In the genomic region with DNA sequence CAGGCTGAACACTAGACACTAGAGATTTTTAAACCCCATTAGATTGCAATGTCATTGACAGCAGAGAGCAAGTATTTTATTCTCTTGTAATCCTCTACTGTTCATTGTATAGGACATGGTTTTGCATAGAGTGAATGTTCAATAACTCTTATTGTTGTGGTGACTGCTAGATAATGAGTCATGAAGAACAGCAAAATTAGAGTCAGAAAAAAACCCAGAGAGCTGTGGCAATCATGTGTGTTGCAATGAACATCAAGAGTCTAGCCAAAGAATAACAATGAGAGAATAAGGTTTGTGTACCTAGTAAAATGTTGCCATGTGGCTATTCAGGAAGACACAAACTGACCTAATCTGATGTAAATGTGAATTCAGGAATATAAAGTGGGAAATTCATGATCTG, we compare ENCODE assay signal across 13 cellular contexts.
DNase-seq lines count a peak whose midpoint lies in the region; ATAC-seq, FAIRE-seq and TF ChIP-seq lines count a peak whose summit lies in the region.
"Had no signal": no experiment of that assay in that cellular context is flagged by ENCODE, and none has a peak within 500 bp of the region (broad histone marks: within the 10 kb centered on the region; RNA-seq: fewer than 3 reads in every experiment).

No MANE protein-coding gene starts in this region.

- no peaks in the 10 kb centered on the region for H4K20me1 ChIP-seq in keratinocyte (ENCODE audit: control insufficient read depth, extremely low read depth, insufficient read depth, low read length)

- TF ChIP-seq CTCF in Calu3 (IDR thresholded peaks at IDR 0.05; ENCODE audit: unreplicated experiment) (no peak), astrocyte of the cerebellum (IDR thresholded peaks at IDR 0.05; ENCODE audit: low read depth, low read length, missing control alignments) (no peak), keratinocyte (optimal IDR thresholded peaks at IDR 0.05 in 1 of 3, IDR thresholded peaks at IDR 0.05 in 1 of 3, conservative IDR thresholded peaks at IDR 0.05 in 1 of 3; ENCODE audit: extremely low read depth in 1 of 3, insufficient read depth in 2 of 3, low read length in 3 of 3) (no peak), GM20000 (IDR thresholded peaks at IDR 0.05; ENCODE audit: extremely low read depth, missing control alignments) (no peak)

- no peaks in the 10 kb centered on the region for H3K36me3 Mint-ChIP-seq in Calu3 (ENCODE audit: insufficient read depth, unreplicated experiment)

- peak; percentile 59 for FAIRE-seq in keratinocyte (lab: Jason Lieb, UNC)

- no peaks in the 10 kb centered on the region for H3K79me2 ChIP-seq in keratinocyte (ENCODE audit: control insufficient read depth, insufficient read depth, low read length)

- intact Hi-C loops in Calu3 (cut with micrococcal nuclease; ENCODE audit: unreplicated experiment) (no loop called here), head of caudate nucleus (cut with DNase I) (no loop called here)

- DNase-seq in Calu3 (peak; percentile 32), MV-4-11 (lab: John Stamatoyannopoulos, UW) (peak; percentile 82), astrocyte of the cerebellum (ENCODE audit: low read depth) (peak; percentile 15), keratinocyte (ENCODE audit: low read depth, low spot score) (peak; percentile 19), GM20000 (ENCODE audit: low spot score) (no peak), head of caudate nucleus (no peak)
- DNase-seq: activated naive CD4-positive, alpha-beta T cell treated with Interleukin-2 at 50 U/mL for 16 hours; erythroblast; ovary; Right ventricle myocardium superior; tibial artery had no signal

- CTCF ChIA-PET in Calu3 (lab: Charles Lee), result interaction anchor here (1.7 kb wide), 1 partner anchor 16 kb away, joined by 3 read pairs; no protein-coding TSS in a partner anchor

- H3K27me3 ChIP-seq in keratinocyte (ENCODE audit: control insufficient read depth, extremely low read depth, insufficient read depth, low read length), result no peaks in the 10 kb centered on the region
- H3K27me3 ChIP-seq: ovary, tibial artery had no signal

- H3K4me3 ChIP-seq in astrocyte of the cerebellum (ENCODE audit: low read depth, low read length) (no peak overlapping the region), keratinocyte (ENCODE audit: control insufficient read depth in 2 of 3, extremely low read depth in 1 of 3, insufficient read depth in 2 of 3, low read depth in 1 of 3, low read length in 3 of 3) (no peak overlapping the region)
- H3K4me3 ChIP-seq: ovary, tibial artery had no signal

- peak overlapping the region; percentile 72 for H3K27ac ChIP-seq in keratinocyte (ENCODE audit: control insufficient read depth, insufficient read depth, low read length)
- H3K27ac ChIP-seq: ovary, tibial artery had no signal

- ATAC-seq in GM19463 (IDR thresholded peaks at IDR 0.05; ENCODE audit: unreplicated experiment) (no peak), HG03521 (IDR thresholded peaks at IDR 0.05; ENCODE audit: unreplicated experiment) (no peak)

- peak overlapping the region; percentile 82 for H3K27ac Mint-ChIP-seq in Calu3 (ENCODE audit: unreplicated experiment)

- no peak overlapping the region for H3K4me3 Mint-ChIP-seq in Calu3 (ENCODE audit: low read depth, unreplicated experiment)

- no peak overlapping the region for H2AFZ ChIP-seq in keratinocyte (ENCODE audit: control insufficient read depth, low read length)

- peaks cover 14% of the 10 kb centered on the region for H3K4me1 ChIP-seq in keratinocyte (ENCODE audit: control insufficient read depth, extremely low read depth, insufficient read depth, low read length)
- H3K4me1 ChIP-seq: tibial artery had no signal

- H3K36me3 ChIP-seq in keratinocyte (ENCODE audit: control insufficient read depth in 2 of 2, extremely low read depth in 1 of 2, insufficient read depth in 2 of 2, low read length in 2 of 2), result no peaks in the 10 kb centered on the region
- H3K36me3 ChIP-seq: ovary, tibial artery had no signal

- peaks cover 17% of the 10 kb centered on the region for H3K4me1 Mint-ChIP-seq in Calu3 (ENCODE audit: low read depth, unreplicated experiment)

- H3K9ac ChIP-seq in keratinocyte (ENCODE audit: control insufficient read depth, extremely low read depth, insufficient read depth, low read length), result no peak overlapping the region

- H3K4me2 ChIP-seq in keratinocyte (ENCODE audit: control insufficient read depth, extremely low read depth, insufficient read depth, low read depth, low read length), result no peak overlapping the region

- in situ Hi-C loops in astrocyte of the cerebellum (cut with HindIII; ENCODE audit: low sequenced_read_pairs), result no loop called here

- H3K9me3 ChIP-seq in keratinocyte (ENCODE audit: control insufficient read depth, low read depth, low read length), result no peaks in the 10 kb centered on the region
- H3K9me3 ChIP-seq: ovary, tibial artery had no signal

- H3K9me1 ChIP-seq in keratinocyte (ENCODE audit: control insufficient read depth, extremely low read depth, insufficient read depth, low read length), result no peaks in the 10 kb centered on the region

- dilution Hi-C loops in keratinocyte (cut with MboI; ENCODE audit: extremely low pct_ligation_motif_present, low sequenced_read_pairs), result no loop called here

- H3K9me3 Mint-ChIP-seq in Calu3 (ENCODE audit: low read depth, unreplicated experiment), result no peaks in the 10 kb centered on the region

- no TSS peak for BruUV-seq in Calu3 (replicated peaks; lab: Mats Ljungman, UMichigan)

- no peaks in the 10 kb centered on the region for H3K27me3 Mint-ChIP-seq in Calu3 (ENCODE audit: unreplicated experiment)

Comparison
In these comparisons a context has a peak if more than half of its experiments do, and no peak if none do; other contexts are left out.
1. DNase-seq: peak in Calu3 (single experiment), MV-4-11 (single experiment), astrocyte of the cerebellum (single experiment) and keratinocyte (single experiment); none in GM20000 (single experiment) and head of caudate nucleus (0 of 42).